8 cellular contexts compared by ENCODE assay signal in genomic region chr11:12110201-12110713, GRCh38. TPM values are rescaled to one million over a fixed set of nuclear protein-coding genes. Genes with fewer than 3 reads are reported as not detected.
DNase-seq lines count a peak whose midpoint lies in the region; ATAC-seq and TF ChIP-seq lines count a peak whose summit lies in the region.

MICAL2 (plus strand) TSS chr11:12110590; CDS start chr11:12162156, 51,566 bp downstream.

- no peaks in the 10 kb centered on the region for H3K9me3 ChIP-seq in OCI-LY3 (ENCODE audit: insufficient read depth, low read length)
- no peaks in the 10 kb centered on the region for H3K9me3 ChIP-seq in mononuclear cell (ENCODE audit: low read depth, low read length)

- no peak within 1 kb of the TSS for H3K27ac ChIP-seq in OCI-LY3 (ENCODE audit: low read length)

- no peak within 1 kb of the TSS for H3K9ac ChIP-seq in OCI-LY3 (ENCODE audit: low read length)

- no peaks in the 10 kb centered on the region for H4K20me1 ChIP-seq in OCI-LY3 (ENCODE audit: insufficient read depth, low read length)

- H3K4me1 ChIP-seq in OCI-LY3 (ENCODE audit: low read length) (no peaks in the 10 kb centered on the region; the same call in 1 of the 2 replicates), mononuclear cell (ENCODE audit: insufficient read depth, low read length) (peaks cover 39% of the 10 kb centered on the region)

- DNase-seq in COLO829 (ENCODE audit: low spot score) (peak; percentile 71), HUDEP-2 (lab: John Stamatoyannopoulos, UW; ENCODE audit: unreplicated experiment in 76 of 76) (peak in 74 of 76 experiments; percentile 15 to 92 (median 81)), activated T-cell treated with anti-CD3 and anti-CD28 coated beads for 24 hours (ENCODE audit: low read depth) (peak; percentile 79), epidermal melanocyte (ENCODE audit: insufficient read length, low spot score) (peak; percentile 82)
- peak; percentile 83 to 84 for DNase-seq in stimulated activated CD8-positive, alpha-beta memory T cell treated with anti-CD3 and anti-CD28 coated beads, Interleukin-2, amount 100 ng/mL, for 48 hours (ENCODE audit: low read depth in 2 of 2)

- peak within 1 kb of the TSS; percentile 54 for H3K4me2 ChIP-seq in OCI-LY3 (ENCODE audit: low read length)

- no peaks in the 10 kb centered on the region for H3K36me3 ChIP-seq in OCI-LY3 (replicated peaks; ENCODE audit: low read depth, low read length)

- ATAC-seq in GM21423 (IDR thresholded peaks at IDR 0.05; ENCODE audit: unreplicated experiment): peak; percentile 98

- H3K4me3 ChIP-seq in OCI-LY3 (ENCODE audit: low read length) (peak within 1 kb of the TSS; percentile 74), mononuclear cell (ENCODE audit: low read length) (peak within 1 kb of the TSS; percentile 59)

- TF ChIP-seq CTCF in OCI-LY3 (IDR thresholded peaks at IDR 0.05; ENCODE audit: low read depth, low read length): no peak

- H3K27me3 ChIP-seq in OCI-LY3 (ENCODE audit: low read depth, low read length) (no peaks in the 10 kb centered on the region), mononuclear cell (ENCODE audit: insufficient read depth, low read length) (no peaks in the 10 kb centered on the region)

- H2AFZ ChIP-seq in OCI-LY3 (ENCODE audit: low read depth, low read length): peak within 1 kb of the TSS; percentile 20; the same call in 1 of the 2 replicates

- H3K79me2 ChIP-seq in OCI-LY3 (ENCODE audit: low read length): no peaks in the 10 kb centered on the region

RNA-seq across cellular contexts. Expression of gene MICAL2, which starts in this region (rescaled TPM):
- 14.5 TPM for total RNA-seq in mononuclear cell
